In the genomic region with DNA sequence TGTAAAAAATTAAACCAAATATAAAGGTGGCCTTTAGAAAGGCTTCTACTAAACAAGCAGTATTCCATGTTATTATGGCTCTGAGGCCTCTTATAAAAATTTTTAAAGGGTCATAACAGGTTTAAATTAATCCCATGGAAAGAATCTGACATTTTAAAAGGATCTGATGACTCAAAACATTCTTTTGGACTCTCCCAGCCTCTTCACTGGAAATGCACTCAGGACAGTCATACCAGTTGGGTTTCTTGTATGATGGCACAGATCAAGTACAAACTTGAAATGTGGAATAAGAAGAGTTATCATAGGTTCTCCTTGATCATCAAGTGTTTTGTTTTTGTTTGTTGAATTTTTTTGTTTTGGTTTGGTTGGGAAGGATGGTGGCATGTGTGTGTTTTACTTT, we compare ENCODE assay signal across 12 cellular contexts. TPM values are rescaled to one million over a fixed set of nuclear protein-coding genes. Genes with fewer than 3 reads are reported as not detected.
DNase-seq lines count a peak whose midpoint lies in the region; ATAC-seq, FAIRE-seq and TF ChIP-seq lines count a peak whose summit lies in the region.
"Had no signal": no experiment of that assay in that cellular context is flagged by ENCODE, and none has a peak within 500 bp of the region (broad histone marks: within the 10 kb centered on the region; RNA-seq: fewer than 3 reads in every experiment).

No MANE protein-coding gene starts in this region.

- H3K79me2 ChIP-seq in astrocyte (ENCODE audit: insufficient read depth, low read length), result peaks cover 95% of the 10 kb centered on the region

- no peak for ATAC-seq in HG02759 (IDR thresholded peaks at IDR 0.05; ENCODE audit: unreplicated experiment)
- no peak for ATAC-seq in HG03039 (IDR thresholded peaks at IDR 0.05; ENCODE audit: unreplicated experiment)

- H3K4me3 Mint-ChIP-seq in MCF 10A (ENCODE audit: unreplicated experiment), result no peak overlapping the region
- H3K4me3 Mint-ChIP-seq in astrocyte (ENCODE audit: unreplicated experiment), result peak overlapping the region; percentile 51
- H3K4me3 Mint-ChIP-seq in type B pancreatic cell, result peak overlapping the region; percentile 60

- peak overlapping the region; percentile 16 for H3K9ac ChIP-seq in astrocyte (ENCODE audit: low read length)

- DNase-seq in MCF 10A (ENCODE audit: unreplicated experiment) (no peak), breast epithelium (ENCODE audit: low spot score in 2 of 2) (no peak), astrocyte (ENCODE audit: low read depth) (peak; percentile 85), iris pigment epithelial cell (ENCODE audit: low read depth) (peak; percentile 60), type B pancreatic cell (ENCODE audit: extremely low spot score, unreplicated experiment) (no peak), GM19238 (ENCODE audit: insufficient read length, low spot score) (no peak)
- DNase-seq: activated T-cell treated with anti-CD3 and anti-CD28 coated beads, Interleukin-2, amount 50 U/mL, for 48 hours; AML-193; midbrain had no signal

- CTCF ChIA-PET in MCF 10A (lab: Yijun Ruan, JAX), result no interaction called here

- H3K36me3 ChIP-seq in breast epithelium (no peaks in the 10 kb centered on the region), astrocyte (ENCODE audit: insufficient read depth, low read length) (no peaks in the 10 kb centered on the region)

- no TSS peak for BruUV-seq in MCF 10A (replicated peaks; lab: Mats Ljungman, UMichigan)

- H3K27ac Mint-ChIP-seq in MCF 10A (ENCODE audit: low read depth, unreplicated experiment), result peak overlapping the region; percentile 69
- H3K27ac Mint-ChIP-seq in astrocyte (ENCODE audit: unreplicated experiment), result peak overlapping the region; percentile 85
- peak overlapping the region; percentile 92 for H3K27ac Mint-ChIP-seq in type B pancreatic cell

- POLR2A ChIA-PET in MCF 10A (lab: Yijun Ruan, JAX), result interaction anchor here (1.0 to 2.3 kb wide), 3 partner anchors 24 to 51 kb away, joined by 3 to 15 read pairs (median 6); a partner anchor contains a TSS

- H3K27ac ChIP-seq in breast epithelium (no peak overlapping the region), astrocyte (ENCODE audit: low read depth, low read length) (peak overlapping the region; percentile 67)
- H3K27ac ChIP-seq: HL-60 had no signal

- peaks cover 6% of the 10 kb centered on the region for H3K4me1 Mint-ChIP-seq in MCF 10A (ENCODE audit: insufficient read depth, unreplicated experiment)
- peaks cover 27% of the 10 kb centered on the region for H3K4me1 Mint-ChIP-seq in astrocyte (ENCODE audit: low read depth, unreplicated experiment)
- peaks cover 34% of the 10 kb centered on the region for H3K4me1 Mint-ChIP-seq in type B pancreatic cell (ENCODE audit: unreplicated experiment)

- peaks cover 73% of the 10 kb centered on the region for H4K20me1 ChIP-seq in astrocyte (ENCODE audit: insufficient read depth, low read length)

- TF ChIP-seq POLR2A in breast epithelium (IDR thresholded peaks at IDR 0.05), result no peak

- intact Hi-C loops in MCF 10A (cut with micrococcal nuclease) (no loop called here), breast epithelium (cut with DNase I; ENCODE audit: low total_unique reads) (no loop called here)

- no peak overlapping the region for H3K4me3 ChIP-seq in breast epithelium
- no peak overlapping the region for H3K4me3 ChIP-seq in astrocyte (ENCODE audit: insufficient read depth, low read depth, low read length)

- peaks cover 13% of the 10 kb centered on the region for H3K36me3 Mint-ChIP-seq in MCF 10A (ENCODE audit: insufficient read depth, unreplicated experiment)
- H3K36me3 Mint-ChIP-seq in astrocyte (ENCODE audit: low read depth, unreplicated experiment), result no peaks in the 10 kb centered on the region
- H3K36me3 Mint-ChIP-seq in type B pancreatic cell, result peaks cover 4% of the 10 kb centered on the region

- H2AFZ ChIP-seq in astrocyte (ENCODE audit: low read depth, low read length), result no peak overlapping the region

- no peaks in the 10 kb centered on the region for H3K9me3 Mint-ChIP-seq in MCF 10A (ENCODE audit: unreplicated experiment)
- H3K9me3 Mint-ChIP-seq in astrocyte (ENCODE audit: unreplicated experiment), result no peaks in the 10 kb centered on the region
- no peaks in the 10 kb centered on the region for H3K9me3 Mint-ChIP-seq in type B pancreatic cell

- H3K27me3 Mint-ChIP-seq in MCF 10A (ENCODE audit: insufficient read depth, unreplicated experiment) (no peaks in the 10 kb centered on the region), astrocyte (ENCODE audit: low read depth, unreplicated experiment) (no peaks in the 10 kb centered on the region), type B pancreatic cell (no peaks in the 10 kb centered on the region)

- H3K4me1 ChIP-seq in breast epithelium, result no peaks in the 10 kb centered on the region
- H3K4me1 ChIP-seq in astrocyte (ENCODE audit: insufficient read depth, low read length), result peaks cover 11% of the 10 kb centered on the region

- peak overlapping the region; percentile 60 for H3K4me2 ChIP-seq in astrocyte (ENCODE audit: low read length)

- H3K27me3 ChIP-seq in breast epithelium (no peaks in the 10 kb centered on the region), astrocyte (ENCODE audit: insufficient read depth, low read length) (no peaks in the 10 kb centered on the region)

- TF ChIP-seq CTCF in MCF 10A (IDR thresholded peaks at IDR 0.05; ENCODE audit: unreplicated experiment), result no peak
- no peak for TF ChIP-seq CTCF in breast epithelium (IDR thresholded peaks at IDR 0.05)
- no peak for TF ChIP-seq CTCF in astrocyte (IDR thresholded peaks at IDR 0.05; ENCODE audit: insufficient read depth, low read depth, low read length)
- no peak for TF ChIP-seq CTCF in type B pancreatic cell (conservative IDR thresholded peaks at IDR 0.05)

- FAIRE-seq in astrocyte (lab: Jason Lieb, UNC), result no peak

- no peaks in the 10 kb centered on the region for H3K9me3 ChIP-seq in breast epithelium
- H3K9me3 ChIP-seq in astrocyte (ENCODE audit: insufficient read depth, low read depth, low read length), result no peaks in the 10 kb centered on the region

RNA-seq across cellular contexts. Expression of a gene that starts 50.8 kb away (rescaled TPM):
- total RNA-seq in MCF 10A (2022) (46.4 and 49.7 TPM in 2 replicates), breast epithelium (10 to 100 TPM; 23.0 to 29.9 (median 23.6) TPM), astrocyte (60.2 and 69.3 TPM in 2 replicates), type B pancreatic cell (ENCODE audit: low replicate concordance) (47.3 and 50.8 TPM in 2 replicates)

Comparison
In these comparisons a context has a peak if more than half of its experiments do, and no peak if none do; other contexts are left out.
1. DNase-seq: peak in astrocyte (single experiment) and iris pigment epithelial cell (single experiment); none in MCF 10A (single experiment), breast epithelium (0 of 2), type B pancreatic cell (single experiment) and GM19238 (single experiment).
2. Peak in every context shown above with its lines, with median percentiles within 50 percentile points of each other: H3K27ac Mint-ChIP-seq.